Comparison of ENCODE assay signal across 30 cellular contexts in the genomic region with DNA sequence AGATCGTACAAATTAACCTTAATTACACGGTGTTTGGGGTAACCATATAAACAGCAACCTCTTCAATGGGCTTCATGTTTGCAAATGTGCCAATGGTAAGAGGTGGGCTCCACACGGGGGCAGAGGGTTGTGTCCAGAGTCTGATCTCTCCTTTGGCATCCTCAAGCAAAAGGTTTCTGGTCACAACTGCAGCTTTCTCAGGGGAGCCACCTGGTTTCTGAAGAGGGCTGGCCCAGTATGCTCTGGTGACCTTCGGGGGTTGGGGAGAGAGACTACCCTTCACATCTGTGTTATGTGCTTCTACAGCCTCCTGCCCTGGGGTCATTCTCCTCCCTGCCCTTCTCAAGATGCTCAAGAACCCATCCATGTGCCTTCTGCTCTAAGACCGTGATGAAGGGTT.
"Had no signal": no experiment of that assay in that cellular context is flagged by ENCODE, and none has a peak within 500 bp of the region (broad histone marks: within the 10 kb centered on the region; RNA-seq: fewer than 3 reads in every experiment).

No MANE protein-coding gene starts in this region.

- H3K4me3 ChIP-seq: ovary, psoas muscle, right lobe of liver, sigmoid colon, stomach, thoracic aorta, thyroid gland, tibial nerve, upper lobe of left lung, uterus had no signal

- H3K4me3 Mint-ChIP-seq: naive thymus-derived CD8-positive, alpha-beta T cell; natural killer cell treated with Interleukin-12 subunit alpha and Interleukin-12 subunit beta and Interleukin-15 and Interleukin-18, amount 100 ng/mL, for 72 hours; nephron progenitor cell; neural crest cell; stimulated activated effector memory CD8-positive, alpha-beta T cell treated with anti-CD3 and anti-CD28 coated beads, Interleukin-12 subunit alpha, Interleukin-12 subunit beta, amount 100 ng/mL, for 72 hours; stimulated activated naive B cell treated with anti-CD40 and anti-IgM and Interleukin-4, amounts not matched to agents 10 μg/mL and 1 μg/mL and 100 μg/mL, for 72 hours; stimulated activated naive CD8-positive, alpha-beta T cell treated with anti-CD3 and anti-CD28 coated beads, Interleukin-15, Interleukin-2, amounts not matched to agents 100 ng/mL and 50 ng/mL, for 24 hours had no signal

- DNase-seq: naive thymus-derived CD8-positive, alpha-beta T cell; nephron progenitor cell; nucleus accumbens; ovary; posterior cingulate gyrus; psoas muscle; right cardiac atrium; right lobe of liver; sigmoid colon; small intestine; stimulated activated CD4-positive, alpha-beta T cell treated with anti-CD3 and anti-CD28 coated beads, Interleukin-15, amount 100 ng/mL, for 24 hours; stimulated activated CD4-positive, alpha-beta T cell treated with anti-CD3 and anti-CD28 coated beads, Interleukin-2, amount 100 ng/mL, for 24 hours; stimulated activated CD4-positive, alpha-beta T cell treated with anti-CD3 and anti-CD28 coated beads, Interleukin-2, amount 100 ng/mL, for 48 hours; stimulated activated CD4-positive, alpha-beta T cell treated with anti-CD3 and anti-CD28 coated beads, Interleukin-4, amount 100 ng/mL, for 24 hours; stimulated activated naive B cell treated with anti-CD40 and anti-IgM and Interleukin-4, amounts not matched to agents 10 μg/mL and 1 μg/mL and 100 μg/mL, for 72 hours; stimulated activated naive CD4-positive, alpha-beta T cell treated with Interleukin-2 at 50 U/mL for 16 hours; stomach; thyroid gland; trophoblast cell; upper lobe of left lung; uterus had no signal

- H3K9me3 Mint-ChIP-seq: natural killer cell treated with Interleukin-12 subunit alpha and Interleukin-12 subunit beta and Interleukin-15 and Interleukin-18, amount 100 ng/mL, for 72 hours had no signal

- H3K27me3 Mint-ChIP-seq: natural killer cell treated with Interleukin-12 subunit alpha and Interleukin-12 subunit beta and Interleukin-15 and Interleukin-18, amount 100 ng/mL, for 72 hours; stimulated activated naive CD8-positive, alpha-beta T cell treated with anti-CD3 and anti-CD28 coated beads, Interleukin-15, Interleukin-2, amounts not matched to agents 100 ng/mL and 50 ng/mL, for 24 hours had no signal

- H3K36me3 Mint-ChIP-seq: naive thymus-derived CD8-positive, alpha-beta T cell; natural killer cell treated with Interleukin-12 subunit alpha and Interleukin-12 subunit beta and Interleukin-15 and Interleukin-18, amount 100 ng/mL, for 72 hours; stimulated activated naive B cell treated with anti-CD40 and anti-IgM and Interleukin-4, amounts not matched to agents 10 μg/mL and 1 μg/mL and 100 μg/mL, for 72 hours had no signal

- H3K4me1 Mint-ChIP-seq: naive thymus-derived CD8-positive, alpha-beta T cell; nephron progenitor cell; neural crest cell; stimulated activated effector memory CD8-positive, alpha-beta T cell treated with anti-CD3 and anti-CD28 coated beads, Interleukin-12 subunit alpha, Interleukin-12 subunit beta, amount 100 ng/mL, for 72 hours; stimulated activated naive B cell treated with anti-CD40 and anti-IgM and Interleukin-4, amounts not matched to agents 10 μg/mL and 1 μg/mL and 100 μg/mL, for 72 hours had no signal

- H3K36me3 ChIP-seq: neutrophil, ovary, right lobe of liver, sigmoid colon, stomach, thoracic aorta, thyroid gland, tibial nerve, upper lobe of left lung, uterus had no signal

- H3K27ac ChIP-seq: neutrophil, ovary, parathyroid adenoma, psoas muscle, right lobe of liver, sigmoid colon, stomach, thoracic aorta, thyroid gland, tibial nerve, upper lobe of left lung, uterus had no signal

- H3K27ac Mint-ChIP-seq: naive thymus-derived CD8-positive, alpha-beta T cell; natural killer cell treated with Interleukin-12 subunit alpha and Interleukin-12 subunit beta and Interleukin-15 and Interleukin-18, amount 100 ng/mL, for 72 hours; nephron progenitor cell; progenitor cell of endocrine pancreas; stimulated activated effector memory CD8-positive, alpha-beta T cell treated with anti-CD3 and anti-CD28 coated beads, Interleukin-12 subunit alpha, Interleukin-12 subunit beta, amount 100 ng/mL, for 72 hours; stimulated activated naive B cell treated with anti-CD40 and anti-IgM and Interleukin-4, amounts not matched to agents 10 μg/mL and 1 μg/mL and 100 μg/mL, for 72 hours; stimulated activated naive CD8-positive, alpha-beta T cell treated with anti-CD3 and anti-CD28 coated beads, Interleukin-15, Interleukin-2, amounts not matched to agents 100 ng/mL and 50 ng/mL, for 24 hours had no signal

- H3K27me3 ChIP-seq: ovary, right lobe of liver, sigmoid colon, stomach, thyroid gland, tibial nerve, upper lobe of left lung, uterus had no signal

- H3K9me3 ChIP-seq: neutrophil, ovary, psoas muscle, right lobe of liver, thoracic aorta, thyroid gland, upper lobe of left lung, uterus had no signal

- H3K4me1 ChIP-seq: parathyroid adenoma, psoas muscle, right lobe of liver, sigmoid colon, stomach, thyroid gland, tibial nerve, upper lobe of left lung, uterus had no signal
